Comparison of ENCODE assay signal across 26 cellular contexts in genomic region chr3:175805825-175806224, GRCh38.
"Had no signal": no experiment of that assay in that cellular context is flagged by ENCODE, and none has a peak within 500 bp of the region (broad histone marks: within the 10 kb centered on the region; RNA-seq: fewer than 3 reads in every experiment).

No MANE protein-coding gene starts in this region.

- ATAC-seq: activated CD4-positive, alpha-beta T cell treated with anti-CD3 and anti-CD28 coated beads for 36 hours; activated CD8-positive, alpha-beta T cell treated with anti-CD3 and anti-CD28 coated beads for 36 hours; body of pancreas; Panc1; Right ventricle myocardium inferior; T-cell had no signal

- H3K9me3 Mint-ChIP-seq: activated naive CD8-positive, alpha-beta T cell treated with anti-CD3 and anti-CD28 coated beads, Interleukin-2, amount 10 ng/mL, durations not matched to agents 7 days and 5 days; T-cell had no signal

- H3K4me3 Mint-ChIP-seq: activated CD4-positive, alpha-beta T cell treated with anti-CD3 and anti-CD28 coated beads for 36 hours; activated CD8-positive, alpha-beta T cell treated with anti-CD3 and anti-CD28 coated beads for 36 hours; activated naive CD8-positive, alpha-beta T cell treated with anti-CD3 and anti-CD28 coated beads, Interleukin-2, amount 10 ng/mL, durations not matched to agents 7 days and 5 days; T-cell had no signal

- H3K4me1 Mint-ChIP-seq: activated CD4-positive, alpha-beta T cell treated with anti-CD3 and anti-CD28 coated beads for 36 hours; activated naive CD8-positive, alpha-beta T cell treated with anti-CD3 and anti-CD28 coated beads, Interleukin-2, amount 10 ng/mL, durations not matched to agents 7 days and 5 days; T-cell had no signal

- H3K4me3 ChIP-seq: body of pancreas, SK-N-MC had no signal

- H3K4me1 ChIP-seq: body of pancreas had no signal

- H3K27me3 ChIP-seq: body of pancreas had no signal

- H3K27ac Mint-ChIP-seq: activated CD4-positive, alpha-beta T cell treated with anti-CD3 and anti-CD28 coated beads for 36 hours; activated CD8-positive, alpha-beta T cell treated with anti-CD3 and anti-CD28 coated beads for 36 hours; activated naive CD8-positive, alpha-beta T cell treated with anti-CD3 and anti-CD28 coated beads, Interleukin-2, amount 10 ng/mL, durations not matched to agents 7 days and 5 days; T-cell had no signal

- H3K27me3 Mint-ChIP-seq: activated CD4-positive, alpha-beta T cell treated with anti-CD3 and anti-CD28 coated beads for 36 hours; activated CD8-positive, alpha-beta T cell treated with anti-CD3 and anti-CD28 coated beads for 36 hours; activated naive CD8-positive, alpha-beta T cell treated with anti-CD3 and anti-CD28 coated beads, Interleukin-2, amount 10 ng/mL, durations not matched to agents 7 days and 5 days; T-cell had no signal

- DNase-seq: activated CD4-positive, alpha-beta T cell treated with anti-CD3 and anti-CD28 coated beads for 36 hours; activated CD8-positive, alpha-beta memory T cell treated with anti-CD3 and anti-CD28 coated beads, Interleukin-2, amount 50 U/mL, for 48 hours; activated CD8-positive, alpha-beta T cell treated with anti-CD3 and anti-CD28 coated beads for 36 hours; activated naive CD4-positive, alpha-beta T cell treated with anti-CD3 and anti-CD28 coated beads, Interleukin-2, amount 50 U/mL, for 16 hours; activated naive CD8-positive, alpha-beta T cell treated with anti-CD3 and anti-CD28 coated beads, Interleukin-2, amount 10 ng/mL, durations not matched to agents 7 days and 5 days; activated T-cell treated with anti-CD3 and anti-CD28 coated beads, Interleukin-2, amount 50 U/mL, for 1 hour; aorta; body of pancreas; central memory CD4-positive, alpha-beta T cell; KG1; NCI-H1048; NCI-H146; NCI-H1930; NCI-H2171 treated with DMSO at 0.1 percent for 48 hours; NCI-H345; NCI-H510A; NCI-H526 treated with DMSO at 0.1 percent for 48 hours; NCI-H82; RPMI8226; T-cell; T-helper 2 cell; T1000 had no signal

- H3K27ac ChIP-seq: body of pancreas, SK-N-MC, VCaP had no signal

- H3K9me3 ChIP-seq: body of pancreas had no signal

- H3K36me3 Mint-ChIP-seq: activated naive CD8-positive, alpha-beta T cell treated with anti-CD3 and anti-CD28 coated beads, Interleukin-2, amount 10 ng/mL, durations not matched to agents 7 days and 5 days; T-cell had no signal
